In genomic region chr2:113202305-113203216, GRCh38 we compare ENCODE assay signal across 12 cellular contexts. TPM values are rescaled to one million over a fixed set of nuclear protein-coding genes. Genes with fewer than 3 reads are reported as not detected.
DNase-seq lines count a peak whose midpoint lies in the region; ATAC-seq, FAIRE-seq and TF ChIP-seq lines count a peak whose summit lies in the region.
"Had no signal": no experiment of that assay in that cellular context is flagged by ENCODE, and none has a peak within 500 bp of the region (broad histone marks: within the 10 kb centered on the region; RNA-seq: fewer than 3 reads in every experiment).

No MANE protein-coding gene starts in this region.

- intact Hi-C loops in natural killer cell (cut with micrococcal nuclease) (loop anchor here (5.0 kb wide), 1 partner anchor 190 kb away; no protein-coding TSS in a partner anchor), HepG2 (cut with micrococcal nuclease; ENCODE audit: unreplicated experiment) (loop anchor here (5.0 kb wide), 1 partner anchor 190 kb away; no protein-coding TSS in a partner anchor), aorta (cut with DNase I) (loop anchor here in 1 of 2 donors (5.0 kb wide), 1 partner anchor 40 kb away; no protein-coding TSS in a partner anchor)
- intact Hi-C loops in activated T-helper 1 cell treated with anti-CD3 and anti-CD28 coated beads, Interleukin-12 subunit alpha, Interleukin-12 subunit beta, Interleukin-2, Interleukin-4 antibody, amounts not matched to agents 30 ng/mL and 10 ng/mL and 1 ng/mL, durations not matched to agents 14 hours and 24 hours and 36 hours (cut with micrococcal nuclease): loop anchor here (5.0 kb wide), 1 partner anchor 190 kb away; no protein-coding TSS in a partner anchor

- DNase-seq in natural killer cell (no peak), HepG2 (ENCODE audit: low spot score) (no peak), aorta (peak; percentile 47 to 64), NCI-H1105 (lab: John Stamatoyannopoulos, UW) (no peak), NCI-H146 treated with DMSO at 0.1 percent for 48 hours (lab: John Stamatoyannopoulos, UW; ENCODE audit: unreplicated experiment) (no peak)
- DNase-seq in natural killer cell treated with Interleukin-12 subunit alpha and Interleukin-12 subunit beta and Interleukin-15 and Interleukin-18, amount 100 ng/mL, for 72 hours (ENCODE audit: low spot score): no peak
- DNase-seq in activated T-helper 1 cell treated with anti-CD3 and anti-CD28 coated beads, Interleukin-12 subunit alpha, Interleukin-12 subunit beta, Interleukin-2, Interleukin-4 antibody, amounts not matched to agents 30 ng/mL and 10 ng/mL and 1 ng/mL, durations not matched to agents 14 hours and 24 hours and 36 hours (ENCODE audit: low spot score): no peak
- DNase-seq: left cardiac atrium, NCI-H2171 treated with DMSO at 0.1 percent for 48 hours, SIG-M5 had no signal

- no peak overlapping the region for H3K4me2 ChIP-seq in HepG2 (ENCODE audit: low read depth, low read length)

- peaks cover 7 to 19% of the 10 kb centered on the region in 2 donors for H3K4me1 Mint-ChIP-seq in natural killer cell
- H3K4me1 Mint-ChIP-seq in natural killer cell treated with Interleukin-12 subunit alpha and Interleukin-12 subunit beta and Interleukin-15 and Interleukin-18, amount 100 ng/mL, for 72 hours (ENCODE audit: low read depth in 2 of 2): peaks cover 21% of the 10 kb centered on the region in 2 donors
- H3K4me1 Mint-ChIP-seq in activated T-helper 1 cell treated with anti-CD3 and anti-CD28 coated beads, Interleukin-12 subunit alpha, Interleukin-12 subunit beta, Interleukin-2, Interleukin-4 antibody, amounts not matched to agents 30 ng/mL and 10 ng/mL and 1 ng/mL, durations not matched to agents 14 hours and 24 hours and 36 hours (ENCODE audit: low read depth): peaks cover 14% of the 10 kb centered on the region

- no peak overlapping the region for H2AFZ ChIP-seq in HepG2 (ENCODE audit: low read length)

- H3K4me1 ChIP-seq in HepG2 (ENCODE audit: insufficient read depth, low read length) (peaks cover 68% of the 10 kb centered on the region), aorta (ENCODE audit: control insufficient read depth in 1 of 2, insufficient read depth in 2 of 2, low read length in 2 of 2) (no peaks in the 10 kb centered on the region)

- CTCF ChIA-PET in HepG2 (lab: Yijun Ruan, JAX; ENCODE audit: low intra/inter-chr PET ratio, low total read pairs): interaction anchor here (1.1 to 2.7 kb wide), 2 partner anchors 46 to 188 kb away, joined by 3 to 26 read pairs; no protein-coding TSS in a partner anchor

- TF ChIP-seq RAD21 in HepG2 (CRISPR knock-in tag; IDR thresholded peaks at IDR 0.05): no peak

- FAIRE-seq in HepG2 (lab: Jason Lieb, UNC): no peak

- POLR2A ChIA-PET in HepG2 (lab: Yijun Ruan, JAX): interaction anchor here (1.0 to 2.1 kb wide), 6 partner anchors 13 to 64 kb away, joined by 3 to 7 read pairs (median 4); no protein-coding TSS in a partner anchor

- TF ChIP-seq POLR2A in HepG2 (IDR thresholded peaks at IDR 0.05; ENCODE audit: insufficient read depth in 1 of 2, low read depth in 2 of 2, low read length in 2 of 2): no peak

- no peaks in the 10 kb centered on the region for H3K36me3 Mint-ChIP-seq in natural killer cell
- no peaks in the 10 kb centered on the region for H3K36me3 Mint-ChIP-seq in natural killer cell treated with Interleukin-12 subunit alpha and Interleukin-12 subunit beta and Interleukin-15 and Interleukin-18, amount 100 ng/mL, for 72 hours
- peaks cover 28% of the 10 kb centered on the region for H3K36me3 Mint-ChIP-seq in activated T-helper 1 cell treated with anti-CD3 and anti-CD28 coated beads, Interleukin-12 subunit alpha, Interleukin-12 subunit beta, Interleukin-2, Interleukin-4 antibody, amounts not matched to agents 30 ng/mL and 10 ng/mL and 1 ng/mL, durations not matched to agents 14 hours and 24 hours and 36 hours (ENCODE audit: low read depth)

- H3K36me3 ChIP-seq in HepG2 (replicated peaks in 1 of 2; ENCODE audit: control insufficient read depth in 1 of 2, insufficient read depth in 2 of 2, low read length in 2 of 2) (no peaks in the 10 kb centered on the region; a peak in 1 of 5 replicates), aorta (ENCODE audit: control insufficient read depth in 1 of 2, insufficient read depth in 2 of 2, low read length in 1 of 2) (no peaks in the 10 kb centered on the region)
- H3K36me3 ChIP-seq: vagina had no signal

- 79% methylated on average over 11 of the region's 13 CpGs for WGBS in HepG2 (ENCODE audit: low lambda C conversion rate)
- WGBS in aorta, 2 donors: 77 to 82% methylated on average over 13 of the region's 13 CpGs

- H3K79me2 ChIP-seq in HepG2 (ENCODE audit: insufficient read depth, low read length): no peaks in the 10 kb centered on the region

- H3K27me3 Mint-ChIP-seq in natural killer cell (ENCODE audit: low read depth in 2 of 2): no peaks in the 10 kb centered on the region
- H3K27me3 Mint-ChIP-seq in natural killer cell treated with Interleukin-12 subunit alpha and Interleukin-12 subunit beta and Interleukin-15 and Interleukin-18, amount 100 ng/mL, for 72 hours: no peaks in the 10 kb centered on the region
- H3K27me3 Mint-ChIP-seq in activated T-helper 1 cell treated with anti-CD3 and anti-CD28 coated beads, Interleukin-12 subunit alpha, Interleukin-12 subunit beta, Interleukin-2, Interleukin-4 antibody, amounts not matched to agents 30 ng/mL and 10 ng/mL and 1 ng/mL, durations not matched to agents 14 hours and 24 hours and 36 hours (ENCODE audit: insufficient read depth): no peaks in the 10 kb centered on the region

- ATAC-seq in natural killer cell: no peak
- ATAC-seq in natural killer cell treated with Interleukin-12 subunit alpha and Interleukin-12 subunit beta and Interleukin-15 and Interleukin-18, amount 100 ng/mL, for 72 hours: no peak
- no peak for ATAC-seq in HepG2
- ATAC-seq in aorta (ENCODE audit: low FRiP score): no peak
- no peak for ATAC-seq in HG03378 (IDR thresholded peaks at IDR 0.05; ENCODE audit: unreplicated experiment)
- ATAC-seq: left cardiac atrium had no signal

- in situ Hi-C loops in HepG2 (cut with HindIII; ENCODE audit: extremely low pct_ligation_motif_present, low pct_unique_long_range_greater_than_20kb): loop anchor here (5.0 kb wide), 1 partner anchor 160 kb away; no protein-coding TSS in a partner anchor

- H3K4me3 ChIP-seq in HepG2 (replicated peaks in 1 of 3; ENCODE audit: insufficient read depth in 1 of 3, low read depth in 2 of 3, low read length in 3 of 3) (no peak overlapping the region), aorta (ENCODE audit: low read length in 2 of 2) (no peak overlapping the region)
- H3K4me3 ChIP-seq: vagina had no signal

- BruUV-seq in HepG2 (replicated peaks; lab: Mats Ljungman, UMichigan): no TSS peak

- no peak for TF ChIP-seq EP300 in HepG2 (IDR thresholded peaks at IDR 0.05; ENCODE audit: low read depth in 2 of 2, low read length in 2 of 2)
- TF ChIP-seq EP300 in HepG2 (CRISPR knock-in tag; IDR thresholded peaks at IDR 0.05; ENCODE audit: borderline replicate concordance): no peak

- no peaks in the 10 kb centered on the region for H3K9me3 Mint-ChIP-seq in natural killer cell
- H3K9me3 Mint-ChIP-seq in natural killer cell treated with Interleukin-12 subunit alpha and Interleukin-12 subunit beta and Interleukin-15 and Interleukin-18, amount 100 ng/mL, for 72 hours: no peaks in the 10 kb centered on the region
- no peaks in the 10 kb centered on the region for H3K9me3 Mint-ChIP-seq in activated T-helper 1 cell treated with anti-CD3 and anti-CD28 coated beads, Interleukin-12 subunit alpha, Interleukin-12 subunit beta, Interleukin-2, Interleukin-4 antibody, amounts not matched to agents 30 ng/mL and 10 ng/mL and 1 ng/mL, durations not matched to agents 14 hours and 24 hours and 36 hours

- no peak overlapping the region for H3K4me3 Mint-ChIP-seq in natural killer cell
- no peak overlapping the region for H3K4me3 Mint-ChIP-seq in natural killer cell treated with Interleukin-12 subunit alpha and Interleukin-12 subunit beta and Interleukin-15 and Interleukin-18, amount 100 ng/mL, for 72 hours
- no peak overlapping the region for H3K4me3 Mint-ChIP-seq in activated T-helper 1 cell treated with anti-CD3 and anti-CD28 coated beads, Interleukin-12 subunit alpha, Interleukin-12 subunit beta, Interleukin-2, Interleukin-4 antibody, amounts not matched to agents 30 ng/mL and 10 ng/mL and 1 ng/mL, durations not matched to agents 14 hours and 24 hours and 36 hours

- no peak overlapping the region for H3K9ac ChIP-seq in HepG2 (ENCODE audit: insufficient read depth, low read depth, low read length)

- H3K27ac ChIP-seq in HepG2 (ENCODE audit: extremely low read length, insufficient read depth, low read length) (no peak overlapping the region), aorta (ENCODE audit: low read depth in 1 of 2, low read length in 2 of 2) (no peak overlapping the region)

- H3K27ac Mint-ChIP-seq in natural killer cell: peak overlapping the region; percentile 43 to 76
- peak overlapping the region in 1 of 2 donors; percentile 31 for H3K27ac Mint-ChIP-seq in natural killer cell treated with Interleukin-12 subunit alpha and Interleukin-12 subunit beta and Interleukin-15 and Interleukin-18, amount 100 ng/mL, for 72 hours
- peak overlapping the region; percentile 36 for H3K27ac Mint-ChIP-seq in activated T-helper 1 cell treated with anti-CD3 and anti-CD28 coated beads, Interleukin-12 subunit alpha, Interleukin-12 subunit beta, Interleukin-2, Interleukin-4 antibody, amounts not matched to agents 30 ng/mL and 10 ng/mL and 1 ng/mL, durations not matched to agents 14 hours and 24 hours and 36 hours

- TF ChIP-seq CTCF in natural killer cell (IDR thresholded peaks at IDR 0.05) (no peak), HepG2 (CRISPR knock-in tag; IDR thresholded peaks at IDR 0.05) (peak; percentile 34)

- H4K20me1 ChIP-seq in HepG2 (ENCODE audit: insufficient read depth, low read length): no peaks in the 10 kb centered on the region

- H3K9me3 ChIP-seq in HepG2 (ENCODE audit: low read length): no peaks in the 10 kb centered on the region
- H3K9me3 ChIP-seq in aorta (ENCODE audit: control insufficient read depth, low read length): no peaks in the 10 kb centered on the region
- H3K9me3 ChIP-seq: vagina had no signal

- H3K27me3 ChIP-seq in HepG2 (ENCODE audit: control insufficient read depth in 1 of 2, insufficient read depth in 2 of 2, low read length in 2 of 2): no peaks in the 10 kb centered on the region
- H3K27me3 ChIP-seq in aorta (ENCODE audit: control insufficient read depth in 1 of 2, insufficient read depth in 2 of 2, low read length in 1 of 2): no peaks in the 10 kb centered on the region
- H3K27me3 ChIP-seq: vagina had no signal

RNA-seq across cellular contexts. Expression of gene PSD4, which starts 28.8 kb away (rescaled TPM):
- total RNA-seq in natural killer cell (100 to 1,000 TPM; 280 to 347 (median 340) TPM), HepG2 (2016; rRNA removed; fragmentation: Illumina TruSeq; extraction: Trizol) (8.6 and 9.4 TPM in 2 replicates), aorta (10 to 100 TPM in 1 of 2 donors, 1 to 10 TPM in 1; 9.5 to 17.8 TPM)
- total RNA-seq in natural killer cell treated with Interleukin-12 subunit alpha and Interleukin-12 subunit beta and Interleukin-15 and Interleukin-18, amount 100 ng/mL, for 72 hours: 100 to 1,000 TPM; 299 to 305 TPM
- 249 and 257 TPM in 2 replicates for total RNA-seq in activated T-helper 1 cell treated with anti-CD3 and anti-CD28 coated beads, Interleukin-12 subunit alpha, Interleukin-12 subunit beta, Interleukin-2, Interleukin-4 antibody, amounts not matched to agents 30 ng/mL and 10 ng/mL and 1 ng/mL, durations not matched to agents 14 hours and 24 hours and 36 hours
- total RNA-seq in HepG2 (2016; cell fraction: cytosol; rRNA removed; fragmentation: Illumina TruSeq; extraction: Trizol; ENCODE audit: low read depth): 1.8 and 2.1 TPM in 2 replicates
- 6.4 and 9.6 TPM in 2 replicates for total RNA-seq in HepG2 (2016; cell fraction: insoluble cytoplasmic fraction; rRNA removed; fragmentation: Illumina TruSeq; extraction: Trizol)
- 4.3 and 5.2 TPM in 2 replicates for total RNA-seq in HepG2 (2016; cell fraction: membrane; rRNA removed; fragmentation: Illumina TruSeq; extraction: Trizol)
- 10.2 and 10.4 TPM in 2 replicates for total RNA-seq in HepG2 (2016; cell fraction: nucleus; rRNA removed; fragmentation: Illumina TruSeq; extraction: Trizol)
- polyA plus RNA-seq in HepG2 (2011; rRNA removed) (5.8 and 9.1 TPM in 2 replicates), aorta (1 to 10 TPM in 1 of 2 donors, under 1 TPM in 1; 0.79 to 3.5 TPM)
- 4.3 and 4.7 TPM in 2 replicates for polyA plus RNA-seq in HepG2 (2011; cell fraction: cytosol; rRNA removed)
- polyA plus RNA-seq in HepG2 (2011; cell fraction: nucleus; rRNA removed): 34.6 and 36.0 TPM in 2 replicates
- polyA plus RNA-seq in HepG2 (2012): 9.7 and 12.9 TPM in 2 replicates
- polyA plus RNA-seq in HepG2 (2016; cell fraction: cytosol; fragmentation: Illumina TruSeq; extraction: Trizol; ENCODE audit: low read depth): 1.3 TPM in 2 replicates
- 4.3 and 6.8 TPM in 2 replicates for polyA plus RNA-seq in HepG2 (2016; cell fraction: insoluble cytoplasmic fraction; fragmentation: Illumina TruSeq; extraction: Trizol; ENCODE audit: low read depth)
- 3.3 TPM in 2 replicates for polyA plus RNA-seq in HepG2 (2016; cell fraction: membrane; fragmentation: Illumina TruSeq; extraction: Trizol; ENCODE audit: low read depth)
- 14.7 and 15.0 TPM in 2 replicates for polyA plus RNA-seq in HepG2 (2016; cell fraction: nucleus; fragmentation: Illumina TruSeq; extraction: Trizol; ENCODE audit: insufficient read depth, low read depth)
- polyA minus RNA-seq in HepG2 (2011; rRNA and poly(A)+ RNA removed; ENCODE audit: low replicate concordance): 3.6 and 13.9 TPM in 2 replicates
- 5.2 and 5.3 TPM in 2 replicates for polyA minus RNA-seq in HepG2 (2011; cell fraction: cytosol; rRNA and poly(A)+ RNA removed)
- 11.6 and 16.2 TPM in 2 replicates for polyA minus RNA-seq in HepG2 (2011; cell fraction: nucleus; rRNA and poly(A)+ RNA removed)

Comparison
In these comparisons a context has a peak if more than half of its experiments do, and no peak if none do; other contexts are left out.
1. DNase-seq: peak in aorta (2 of 2); none in natural killer cell (single experiment), natural killer cell treated with Interleukin-12 subunit alpha and Interleukin-12 subunit beta and Interleukin-15 and Interleukin-18, amount 100 ng/mL, for 72 hours (single experiment), activated T-helper 1 cell treated with anti-CD3 and anti-CD28 coated beads, Interleukin-12 subunit alpha, Interleukin-12 subunit beta, Interleukin-2, Interleukin-4 antibody, amounts not matched to agents 30 ng/mL and 10 ng/mL and 1 ng/mL, durations not matched to agents 14 hours and 24 hours and 36 hours (single experiment), HepG2 (single experiment), NCI-H1105 (single experiment) and NCI-H146 treated with DMSO at 0.1 percent for 48 hours (single experiment).
2. RNA of gene PSD4, which starts 28.8 kb away (total RNA-seq): 280 to 347 TPM in natural killer cell, 299 to 305 TPM in natural killer cell treated with Interleukin-12 subunit alpha and Interleukin-12 subunit beta and Interleukin-15 and Interleukin-18, amount 100 ng/mL, for 72 hours and 249 to 257 TPM in activated T-helper 1 cell treated with anti-CD3 and anti-CD28 coated beads, Interleukin-12 subunit alpha, Interleukin-12 subunit beta, Interleukin-2, Interleukin-4 antibody, amounts not matched to agents 30 ng/mL and 10 ng/mL and 1 ng/mL, durations not matched to agents 14 hours and 24 hours and 36 hours; 9.5 to 17.8 TPM in aorta and 1.8 to 10.4 TPM in HepG2; every median in the first group is over 10 times any median in the second.